21 cellular contexts compared by ENCODE assay signal in genomic region chr20:45365444-45365970, GRCh38. TPM values are rescaled to one million over a fixed set of nuclear protein-coding genes. Genes with fewer than 3 reads are reported as not detected.
A peak's percentile ranks its signal among the peaks of the same experiment; 100 is the strongest.
DNase-seq lines count a peak whose midpoint lies in the region; TF ChIP-seq lines count a peak whose summit lies in the region.
"Had no signal": no experiment of that assay in that cellular context is flagged by ENCODE, and none has a peak within 500 bp of the region (broad histone marks: within the 10 kb centered on the region; RNA-seq: fewer than 3 reads in every experiment).

No MANE protein-coding gene starts in this region.

- no peak for DNase-seq in activated naive CD4-positive, alpha-beta T cell treated with anti-CD3 and anti-CD28 coated beads, Interleukin-2, amount 10 ng/mL, durations not matched to agents 7 days and 5 days
- DNase-seq in endodermal cell (peak; percentile 36), NCI-H2227 (lab: John Stamatoyannopoulos, UW; ENCODE audit: unreplicated experiment) (no peak), A673 (ENCODE audit: low spot score) (no peak), NCI-H2171 (lab: John Stamatoyannopoulos, UW) (no peak)
- peak; percentile 15 for DNase-seq in stimulated activated CD8-positive, alpha-beta memory T cell treated with anti-CD3 and anti-CD28 coated beads, Interleukin-4, amount 100 ng/mL, for 48 hours
- DNase-seq: effector memory CD8-positive, alpha-beta T cell; NCI-H1048; NCI-H2029 treated with DMSO at 0.1 percent for 48 hours; NCI-H510A treated with DMSO at 0.1 percent for 48 hours; right cardiac atrium; SHP77; stimulated activated CD4-positive, alpha-beta T cell treated with anti-CD3 and anti-CD28 coated beads, Interleukin-15, amount 100 ng/mL, for 24 hours; thyroid gland had no signal

- peak overlapping the region; percentile 39 for H3K4me3 Mint-ChIP-seq in activated naive CD4-positive, alpha-beta T cell treated with anti-CD3 and anti-CD28 coated beads, Interleukin-2, amount 50 U/mL, for 24 hours
- H3K4me3 Mint-ChIP-seq in activated naive CD4-positive, alpha-beta T cell treated with anti-CD3 and anti-CD28 coated beads, Interleukin-2, amount 10 ng/mL, durations not matched to agents 7 days and 5 days: no peak overlapping the region
- H3K4me3 Mint-ChIP-seq in IgD-negative memory B cell (peak overlapping the region in 1 of 4 donors; percentile 38), endodermal cell (no peak overlapping the region)
- H3K4me3 Mint-ChIP-seq: GM23338 had no signal

- intact Hi-C loops in A673 (cut with micrococcal nuclease; ENCODE audit: unreplicated experiment): no loop called here

- CTCF ChIA-PET in activated naive CD4-positive, alpha-beta T cell treated with anti-CD3 and anti-CD28 coated beads, Interleukin-2, amount 10 ng/mL, durations not matched to agents 7 days and 5 days (lab: Charles Lee): interaction anchor here (2.2 to 20.1 kb wide), 3 partner anchors 9 to 86 kb away, joined by 7 to 382 read pairs (median 48); no protein-coding TSS in a partner anchor
- CTCF ChIA-PET in A673 (lab: Charles Lee): no interaction called here

- POLR2A ChIA-PET in A673 (lab: Charles Lee; ENCODE audit: low non-redundant PET): no interaction called here

- H3K27me3 Mint-ChIP-seq in activated naive CD4-positive, alpha-beta T cell treated with anti-CD3 and anti-CD28 coated beads, Interleukin-2, amount 50 U/mL, for 24 hours: no peaks in the 10 kb centered on the region
- no peaks in the 10 kb centered on the region for H3K27me3 Mint-ChIP-seq in activated naive CD4-positive, alpha-beta T cell treated with anti-CD3 and anti-CD28 coated beads, Interleukin-2, amount 10 ng/mL, durations not matched to agents 7 days and 5 days
- H3K27me3 Mint-ChIP-seq in IgD-negative memory B cell: peaks cover 7% of the 10 kb centered on the region
- no peaks in the 10 kb centered on the region for H3K27me3 Mint-ChIP-seq in endodermal cell (ENCODE audit: insufficient read depth)
- H3K27me3 Mint-ChIP-seq: effector memory CD8-positive, alpha-beta T cell had no signal

- H3K36me3 ChIP-seq in endodermal cell (ENCODE audit: control insufficient read depth, insufficient read depth, low read length): peaks cover 43% of the 10 kb centered on the region
- H3K36me3 ChIP-seq in A673 (ENCODE audit: insufficient read depth, low read length, poor library complexity, severe bottlenecking): peaks cover 17% of the 10 kb centered on the region

- 97 to 100% methylated on average over 4 to 5 of the region's 5 CpGs for WGBS in endodermal cell (ENCODE audit: insufficient coverage in 1 of 2, insufficient read length in 1 of 2), 2 experiments

- H3K4me3 ChIP-seq in endodermal cell (ENCODE audit: low read length) (no peak overlapping the region), A673 (ENCODE audit: low read depth, low read length, poor library complexity, severe bottlenecking) (no peak overlapping the region)
- H3K4me3 ChIP-seq: GM23338, thyroid gland had no signal

- no peak overlapping the region for H3K9ac ChIP-seq in endodermal cell (ENCODE audit: extremely low read depth, low read length, poor library complexity, severe bottlenecking)
- H3K9ac ChIP-seq: KMS-11 had no signal

- H3K4me1 ChIP-seq in endodermal cell (ENCODE audit: control insufficient read depth, insufficient read depth, low read length): peaks cover 7% of the 10 kb centered on the region
- peaks cover 11% of the 10 kb centered on the region for H3K4me1 ChIP-seq in A673 (ENCODE audit: insufficient read depth, low read length, poor library complexity, severe bottlenecking)

- no peaks in the 10 kb centered on the region for H3K9me3 Mint-ChIP-seq in activated naive CD4-positive, alpha-beta T cell treated with anti-CD3 and anti-CD28 coated beads, Interleukin-2, amount 50 U/mL, for 24 hours
- no peaks in the 10 kb centered on the region for H3K9me3 Mint-ChIP-seq in activated naive CD4-positive, alpha-beta T cell treated with anti-CD3 and anti-CD28 coated beads, Interleukin-2, amount 10 ng/mL, durations not matched to agents 7 days and 5 days
- H3K9me3 Mint-ChIP-seq in IgD-negative memory B cell (no peaks in the 10 kb centered on the region), endodermal cell (no peaks in the 10 kb centered on the region)
- H3K9me3 Mint-ChIP-seq: effector memory CD8-positive, alpha-beta T cell; GM23338; stimulated activated effector memory CD8-positive, alpha-beta T cell treated with anti-CD3 and anti-CD28 coated beads, Interleukin-12 subunit alpha, Interleukin-12 subunit beta, amount 100 ng/mL, for 72 hours had no signal

- peaks cover 59% of the 10 kb centered on the region for H3K4me1 Mint-ChIP-seq in activated naive CD4-positive, alpha-beta T cell treated with anti-CD3 and anti-CD28 coated beads, Interleukin-2, amount 50 U/mL, for 24 hours
- peaks cover 60% of the 10 kb centered on the region for H3K4me1 Mint-ChIP-seq in activated naive CD4-positive, alpha-beta T cell treated with anti-CD3 and anti-CD28 coated beads, Interleukin-2, amount 10 ng/mL, durations not matched to agents 7 days and 5 days
- H3K4me1 Mint-ChIP-seq in IgD-negative memory B cell (peaks cover 29 to 58% (median 40%) of the 10 kb centered on the region in 3 donors), endodermal cell (peaks cover 17% of the 10 kb centered on the region)

- no peaks in the 10 kb centered on the region for H3K9me3 ChIP-seq in endodermal cell (ENCODE audit: control insufficient read depth, low read length)
- H3K9me3 ChIP-seq in A673 (ENCODE audit: low read depth, low read length, poor library complexity, severe bottlenecking): no peaks in the 10 kb centered on the region
- H3K9me3 ChIP-seq: thyroid gland had no signal

- H3K27ac ChIP-seq in endodermal cell (ENCODE audit: low read depth, low read length): no peak overlapping the region
- no peak overlapping the region for H3K27ac ChIP-seq in A673 (ENCODE audit: low read depth, low read length, poor library complexity, severe bottlenecking)
- H3K27ac ChIP-seq: KMS-11, thyroid gland had no signal

- no TSS peak for BruUV-seq in A673 (replicated peaks; lab: Mats Ljungman, UMichigan)

- TF ChIP-seq CTCF in endodermal cell (conservative IDR thresholded peaks at IDR 0.05) (no peak), A673 (conservative IDR thresholded peaks at IDR 0.05; ENCODE audit: low read depth, low read length) (no peak)

- H3K27me3 ChIP-seq in endodermal cell (ENCODE audit: control insufficient read depth, insufficient read depth, low read length, poor library complexity, severe bottlenecking): no peaks in the 10 kb centered on the region
- H3K27me3 ChIP-seq in A673 (replicated peaks; ENCODE audit: insufficient read depth, low read depth, low read length, poor library complexity): no peaks in the 10 kb centered on the region
- H3K27me3 ChIP-seq: thyroid gland had no signal

- peak overlapping the region; percentile 70 for H3K27ac Mint-ChIP-seq in activated naive CD4-positive, alpha-beta T cell treated with anti-CD3 and anti-CD28 coated beads, Interleukin-2, amount 50 U/mL, for 24 hours
- H3K27ac Mint-ChIP-seq in activated naive CD4-positive, alpha-beta T cell treated with anti-CD3 and anti-CD28 coated beads, Interleukin-2, amount 10 ng/mL, durations not matched to agents 7 days and 5 days: no peak overlapping the region
- H3K27ac Mint-ChIP-seq in IgD-negative memory B cell (peak overlapping the region in 2 of 3 donors; percentile 10 to 84), endodermal cell (no peak overlapping the region)
- H3K27ac Mint-ChIP-seq: GM23338; stimulated activated effector memory CD8-positive, alpha-beta T cell treated with anti-CD3 and anti-CD28 coated beads, Interleukin-12 subunit alpha, Interleukin-12 subunit beta, amount 100 ng/mL, for 72 hours had no signal

- H3K36me3 Mint-ChIP-seq in activated naive CD4-positive, alpha-beta T cell treated with anti-CD3 and anti-CD28 coated beads, Interleukin-2, amount 50 U/mL, for 24 hours: no peaks in the 10 kb centered on the region
- peaks cover 29% of the 10 kb centered on the region for H3K36me3 Mint-ChIP-seq in activated naive CD4-positive, alpha-beta T cell treated with anti-CD3 and anti-CD28 coated beads, Interleukin-2, amount 10 ng/mL, durations not matched to agents 7 days and 5 days
- H3K36me3 Mint-ChIP-seq in IgD-negative memory B cell: peaks cover 3% of the 10 kb centered on the region
- H3K36me3 Mint-ChIP-seq in endodermal cell (ENCODE audit: low read depth): peaks cover 28% of the 10 kb centered on the region

RNA-seq across cellular contexts. Expression of gene SYS1, which starts 2.6 kb away (rescaled TPM):
- 24.4 TPM for polyA plus RNA-seq in IgD-negative memory B cell
- total RNA-seq in endodermal cell (10 to 100 TPM; 22.1 to 23.8 TPM), A673 (2021) (20.0 and 22.8 TPM in 2 replicates)
- 16.4 TPM for polyA plus RNA-seq in endodermal cell (2013, experiment 1 of 2)
- polyA plus RNA-seq in endodermal cell (2013, experiment 2 of 2): 15.6 TPM

RNA-seq across cellular contexts. Expression of gene TP53TG5, which starts 12.6 kb away (rescaled TPM):
- not detected for polyA plus RNA-seq in IgD-negative memory B cell
- 1 to 10 TPM; 2.0 to 2.4 TPM for total RNA-seq in endodermal cell
- 0.32 TPM for polyA plus RNA-seq in endodermal cell (2013, experiment 1 of 2)
- 0.46 TPM for polyA plus RNA-seq in endodermal cell (2013, experiment 2 of 2)
- total RNA-seq in A673 (2021): 0.69 TPM in 1 of 2 replicates, not detected in the other
- total RNA-seq: astrocyte, GM23338, osteoblast, thyroid gland had no signal
- polyA plus RNA-seq: GM23338 had no signal

RNA-seq across cellular contexts. Expression of gene SDC4, which starts 17.3 kb away (rescaled TPM):
- polyA plus RNA-seq in IgD-negative memory B cell: not detected
- 100 to 1,000 TPM in 1 of 2 donors, 10 to 100 TPM in 1; 78.0 to 118 TPM for total RNA-seq in endodermal cell
- 34.2 TPM for polyA plus RNA-seq in endodermal cell (2013, experiment 1 of 2)
- 32.7 TPM for polyA plus RNA-seq in endodermal cell (2013, experiment 2 of 2)
- total RNA-seq in A673 (2021): 14.8 and 16.3 TPM in 2 replicates

RNA-seq across cellular contexts. Expression of gene DBNDD2, which starts 42.6 kb away (rescaled TPM):
- not detected for polyA plus RNA-seq in IgD-negative memory B cell
- total RNA-seq in endodermal cell (10 to 100 TPM; 63.2 to 69.1 TPM), A673 (2021) (36.4 and 38.6 TPM in 2 replicates)
- 39.0 TPM for polyA plus RNA-seq in endodermal cell (2013, experiment 1 of 2)
- 41.4 TPM for polyA plus RNA-seq in endodermal cell (2013, experiment 2 of 2)

RNA-seq across cellular contexts. Expression of gene PIGT, which starts 50.4 kb away (rescaled TPM):
- polyA plus RNA-seq in IgD-negative memory B cell: 69.3 TPM
- total RNA-seq in endodermal cell (10 to 100 TPM; 83.3 to 90.1 TPM), A673 (2021) (97.2 and 97.3 TPM in 2 replicates)
- 77.8 TPM for polyA plus RNA-seq in endodermal cell (2013, experiment 1 of 2)
- polyA plus RNA-seq in endodermal cell (2013, experiment 2 of 2): 69.9 TPM

Comparison
In these comparisons a context has a peak if more than half of its experiments do, and no peak if none do; other contexts are left out.
1. H3K27ac Mint-ChIP-seq: peak in activated naive CD4-positive, alpha-beta T cell treated with anti-CD3 and anti-CD28 coated beads, Interleukin-2, amount 50 U/mL, for 24 hours (single experiment) and IgD-negative memory B cell (2 of 3); none in activated naive CD4-positive, alpha-beta T cell treated with anti-CD3 and anti-CD28 coated beads, Interleukin-2, amount 10 ng/mL, durations not matched to agents 7 days and 5 days (single experiment) and endodermal cell (single experiment).
2. DNase-seq: peak in endodermal cell (single experiment) and stimulated activated CD8-positive, alpha-beta memory T cell treated with anti-CD3 and anti-CD28 coated beads, Interleukin-4, amount 100 ng/mL, for 48 hours (single experiment); none in activated naive CD4-positive, alpha-beta T cell treated with anti-CD3 and anti-CD28 coated beads, Interleukin-2, amount 10 ng/mL, durations not matched to agents 7 days and 5 days (single experiment), NCI-H2227 (single experiment), A673 (single experiment) and NCI-H2171 (single experiment).